In genomic region chr2:37180640-37181039, GRCh38 we compare ENCODE assay signal across 24 cellular contexts. TPM values are rescaled to one million over a fixed set of nuclear protein-coding genes. Genes with fewer than 3 reads are reported as not detected.
"Had no signal": no experiment of that assay in that cellular context is flagged by ENCODE, and none has a peak within 500 bp of the region (broad histone marks: within the 10 kb centered on the region; RNA-seq: fewer than 3 reads in every experiment).

No MANE protein-coding gene starts in this region.

- DNase-seq: activated B cell treated with CpG ODN at 0.5 μM for 24 hours; activated CD4-positive, alpha-beta memory T cell treated with anti-CD3 and anti-CD28 coated beads for 36 hours; activated CD4-positive, alpha-beta T cell treated with anti-CD3 and anti-CD28 coated beads for 1 hour; activated CD8-positive, alpha-beta memory T cell treated with anti-CD3 and anti-CD28 coated beads for 24 hours; activated gamma-delta T cell; activated naive CD4-positive, alpha-beta T cell treated with anti-CD3 and anti-CD28 coated beads, Interleukin-2, amount 10 ng/mL, durations not matched to agents 7 days and 5 days; activated naive CD8-positive, alpha-beta T cell treated with anti-CD3 and anti-CD28 coated beads for 36 hours; activated T-cell treated with anti-CD3 and anti-CD28 coated beads, Interleukin-2, amount 50 U/mL, for 4 hours; brain microvascular endothelial cell; cerebellar nuclear complex; MM.1S; NCI-H1105; NCI-H1436; NCI-H1694 treated with DMSO at 0.1 percent for 48 hours; NCI-H2029 treated with DMSO at 0.1 percent for 48 hours; NCI-H510A treated with DMSO at 0.1 percent for 48 hours; NCI-H69; NK-92 treated with Interleukin-12 subunit alpha and Interleukin-12 subunit beta, amount 100 ng/mL, for 24 hours; SHP77 had no signal

- H3K27ac ChIP-seq: brain microvascular endothelial cell had no signal

- H3K36me3 ChIP-seq: brain microvascular endothelial cell, SJSA1 had no signal

- H3K4me3 ChIP-seq: SJSA1 had no signal

- H3K9me3 ChIP-seq: SJSA1 had no signal

- H3K27me3 ChIP-seq: brain microvascular endothelial cell, SJSA1 had no signal

- FAIRE-seq: RCC 7860 had no signal

RNA-seq across cellular contexts. Expression of gene SULT6B1, which starts 7.8 kb away (rescaled TPM):
- total RNA-seq: activated B cell treated with CpG ODN at 0.5 μM for 24 hours; activated CD4-positive, alpha-beta memory T cell treated with anti-CD3 and anti-CD28 coated beads for 36 hours; activated CD4-positive, alpha-beta T cell treated with anti-CD3 and anti-CD28 coated beads, Interleukin-2, amount 10 ng/mL, durations not matched to agents 24 days and 14 days; activated naive CD8-positive, alpha-beta T cell treated with anti-CD3 and anti-CD28 coated beads for 36 hours; activated T-cell treated with anti-CD3 and anti-CD28 coated beads, Interleukin-2, amount 50 U/mL, for 4 hours; cardiac septum had no signal
- polyA plus RNA-seq: adipose tissue had no signal
